Comparison of ENCODE assay signal across 1 cellular context in the genomic region with DNA sequence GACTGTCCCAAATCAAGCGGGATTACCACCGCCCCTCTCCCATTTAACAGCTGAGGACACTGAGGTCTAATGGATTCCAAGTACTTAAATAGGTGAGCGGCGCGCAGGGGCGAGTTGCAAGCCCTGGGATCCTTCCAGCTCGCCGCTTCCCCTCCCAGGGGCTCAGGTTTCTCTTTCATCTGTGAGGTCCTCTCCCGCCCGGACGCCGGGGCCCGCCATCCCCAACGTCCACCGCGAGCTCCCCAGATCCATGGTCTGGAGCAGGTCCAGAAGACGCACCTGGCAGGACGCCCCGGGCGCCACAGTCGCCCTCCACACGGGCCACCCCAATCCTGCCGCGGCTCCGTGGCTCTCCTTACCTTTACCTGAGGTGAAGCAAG.
TF ChIP-seq lines count a peak whose summit lies in the region.

No MANE protein-coding gene starts in this region.

TF ChIP-seq in HepG2, 621 proteins besides CTCF, POLR2A, EP300 and RAD21 (continued from another document and continues in another):
- TF ChIP-seq, protein P1, sequence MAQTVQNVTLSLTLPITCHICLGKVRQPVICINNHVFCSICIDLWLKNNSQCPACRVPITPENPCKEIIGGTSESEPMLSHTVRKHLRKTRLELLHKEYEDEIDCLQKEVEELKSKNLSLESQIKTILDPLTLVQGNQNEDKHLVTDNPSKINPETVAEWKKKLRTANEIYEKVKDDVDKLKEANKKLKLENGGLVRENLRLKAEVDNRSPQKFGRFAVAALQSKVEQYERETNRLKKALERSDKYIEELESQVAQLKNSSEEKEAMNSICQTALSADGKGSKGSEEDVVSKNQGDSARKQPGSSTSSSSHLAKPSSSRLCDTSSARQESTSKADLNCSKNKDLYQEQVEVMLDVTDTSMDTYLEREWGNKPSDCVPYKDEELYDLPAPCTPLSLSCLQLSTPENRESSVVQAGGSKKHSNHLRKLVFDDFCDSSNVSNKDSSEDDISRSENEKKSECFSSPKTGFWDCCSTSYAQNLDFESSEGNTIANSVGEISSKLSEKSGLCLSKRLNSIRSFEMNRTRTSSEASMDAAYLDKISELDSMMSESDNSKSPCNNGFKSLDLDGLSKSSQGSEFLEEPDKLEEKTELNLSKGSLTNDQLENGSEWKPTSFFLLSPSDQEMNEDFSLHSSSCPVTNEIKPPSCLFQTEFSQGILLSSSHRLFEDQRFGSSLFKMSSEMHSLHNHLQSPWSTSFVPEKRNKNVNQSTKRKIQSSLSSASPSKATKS (CRISPR knock-in tag; IDR thresholded peaks at IDR 0.05): no peak
- TF ChIP-seq ETS1 (CRISPR knock-in tag; IDR thresholded peaks at IDR 0.05) (no peak), HHEX (CRISPR knock-in tag; IDR thresholded peaks at IDR 0.05) (no peak), PHF21A (CRISPR knock-in tag; IDR thresholded peaks at IDR 0.05) (no peak), ATF7-NPFF (CRISPR knock-in tag; IDR thresholded peaks at IDR 0.05; ENCODE audit: low read depth) (peak; percentile 57; the same call in 1 of the 2 replicates), JUNB (CRISPR knock-in tag; IDR thresholded peaks at IDR 0.05; ENCODE audit: borderline replicate concordance) (no peak), TGIF2 (CRISPR knock-in tag; IDR thresholded peaks at IDR 0.05) (no peak), THYN1 (CRISPR knock-in tag; IDR thresholded peaks at IDR 0.05; ENCODE audit: borderline replicate concordance, low read depth) (no peak), ETV5 (CRISPR knock-in tag; IDR thresholded peaks at IDR 0.05; ENCODE audit: borderline replicate concordance) (no peak), ZNF652 (CRISPR knock-in tag; IDR thresholded peaks at IDR 0.05; ENCODE audit: borderline replicate concordance, low read depth) (no peak), ZSCAN31 (CRISPR knock-in tag; IDR thresholded peaks at IDR 0.05; ENCODE audit: low read depth) (peak; percentile 89; the same call in 1 of the 2 replicates), ZNF234 (CRISPR knock-in tag; conservative IDR thresholded peaks at IDR 0.05) (no peak), XBP1 (CRISPR knock-in tag; IDR thresholded peaks at IDR 0.05) (no peak), ZBTB46 (CRISPR knock-in tag; IDR thresholded peaks at IDR 0.05; ENCODE audit: borderline replicate concordance) (no peak), ATF3 (CRISPR knock-in tag; IDR thresholded peaks at IDR 0.05) (no peak), EEA1 (CRISPR knock-in tag; IDR thresholded peaks at IDR 0.05; ENCODE audit: borderline replicate concordance) (peak; percentile 33; the same call in 1 of the 2 replicates), KDM4B (CRISPR knock-in tag; IDR thresholded peaks at IDR 0.05) (no peak), ZNF574 (CRISPR knock-in tag; IDR thresholded peaks at IDR 0.05) (no peak), TFAP4 (IDR thresholded peaks at IDR 0.05; ENCODE audit: borderline replicate concordance, low read depth) (no peak), NCOA2 (CRISPR knock-in tag; IDR thresholded peaks at IDR 0.05) (no peak), ZNF33A (CRISPR knock-in tag; IDR thresholded peaks at IDR 0.05; ENCODE audit: borderline replicate concordance) (0 out of 2 replicates have a peak, but pooled peaks have one; percentile 5), FOXO1 (CRISPR knock-in tag; IDR thresholded peaks at IDR 0.05) (no peak), NR2F2 (IDR thresholded peaks at IDR 0.05; ENCODE audit: borderline replicate concordance, low read depth) (no peak), ZBTB43 (CRISPR knock-in tag; conservative IDR thresholded peaks at IDR 0.05) (no peak), E2F1 (CRISPR knock-in tag; IDR thresholded peaks at IDR 0.05) (no peak)
- TF ChIP-seq, protein P2, sequence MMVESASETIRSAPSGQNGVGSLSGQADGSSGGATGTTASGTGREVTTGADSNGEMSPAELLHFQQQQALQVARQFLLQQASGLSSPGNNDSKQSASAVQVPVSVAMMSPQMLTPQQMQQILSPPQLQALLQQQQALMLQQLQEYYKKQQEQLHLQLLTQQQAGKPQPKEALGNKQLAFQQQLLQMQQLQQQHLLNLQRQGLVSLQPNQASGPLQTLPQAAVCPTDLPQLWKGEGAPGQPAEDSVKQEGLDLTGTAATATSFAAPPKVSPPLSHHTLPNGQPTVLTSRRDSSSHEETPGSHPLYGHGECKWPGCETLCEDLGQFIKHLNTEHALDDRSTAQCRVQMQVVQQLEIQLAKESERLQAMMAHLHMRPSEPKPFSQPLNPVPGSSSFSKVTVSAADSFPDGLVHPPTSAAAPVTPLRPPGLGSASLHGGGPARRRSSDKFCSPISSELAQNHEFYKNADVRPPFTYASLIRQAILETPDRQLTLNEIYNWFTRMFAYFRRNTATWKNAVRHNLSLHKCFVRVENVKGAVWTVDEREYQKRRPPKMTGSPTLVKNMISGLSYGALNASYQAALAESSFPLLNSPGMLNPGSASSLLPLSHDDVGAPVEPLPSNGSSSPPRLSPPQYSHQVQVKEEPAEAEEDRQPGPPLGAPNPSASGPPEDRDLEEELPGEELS (CRISPR knock-in tag; IDR thresholded peaks at IDR 0.05): no peak
- TF ChIP-seq, protein P3, sequence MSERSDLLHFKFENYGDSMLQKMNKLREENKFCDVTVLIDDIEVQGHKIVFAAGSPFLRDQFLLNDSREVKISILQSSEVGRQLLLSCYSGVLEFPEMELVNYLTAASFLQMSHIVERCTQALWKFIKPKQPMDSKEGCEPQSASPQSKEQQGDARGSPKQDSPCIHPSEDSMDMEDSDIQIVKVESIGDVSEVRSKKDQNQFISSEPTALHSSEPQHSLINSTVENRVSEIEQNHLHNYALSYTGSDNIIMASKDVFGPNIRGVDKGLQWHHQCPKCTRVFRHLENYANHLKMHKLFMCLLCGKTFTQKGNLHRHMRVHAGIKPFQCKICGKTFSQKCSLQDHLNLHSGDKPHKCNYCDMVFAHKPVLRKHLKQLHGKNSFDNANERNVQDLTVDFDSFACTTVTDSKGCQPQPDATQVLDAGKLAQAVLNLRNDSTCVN (CRISPR knock-in tag; IDR thresholded peaks at IDR 0.05; ENCODE audit: borderline replicate concordance): no peak
- TF ChIP-seq, protein P4, sequence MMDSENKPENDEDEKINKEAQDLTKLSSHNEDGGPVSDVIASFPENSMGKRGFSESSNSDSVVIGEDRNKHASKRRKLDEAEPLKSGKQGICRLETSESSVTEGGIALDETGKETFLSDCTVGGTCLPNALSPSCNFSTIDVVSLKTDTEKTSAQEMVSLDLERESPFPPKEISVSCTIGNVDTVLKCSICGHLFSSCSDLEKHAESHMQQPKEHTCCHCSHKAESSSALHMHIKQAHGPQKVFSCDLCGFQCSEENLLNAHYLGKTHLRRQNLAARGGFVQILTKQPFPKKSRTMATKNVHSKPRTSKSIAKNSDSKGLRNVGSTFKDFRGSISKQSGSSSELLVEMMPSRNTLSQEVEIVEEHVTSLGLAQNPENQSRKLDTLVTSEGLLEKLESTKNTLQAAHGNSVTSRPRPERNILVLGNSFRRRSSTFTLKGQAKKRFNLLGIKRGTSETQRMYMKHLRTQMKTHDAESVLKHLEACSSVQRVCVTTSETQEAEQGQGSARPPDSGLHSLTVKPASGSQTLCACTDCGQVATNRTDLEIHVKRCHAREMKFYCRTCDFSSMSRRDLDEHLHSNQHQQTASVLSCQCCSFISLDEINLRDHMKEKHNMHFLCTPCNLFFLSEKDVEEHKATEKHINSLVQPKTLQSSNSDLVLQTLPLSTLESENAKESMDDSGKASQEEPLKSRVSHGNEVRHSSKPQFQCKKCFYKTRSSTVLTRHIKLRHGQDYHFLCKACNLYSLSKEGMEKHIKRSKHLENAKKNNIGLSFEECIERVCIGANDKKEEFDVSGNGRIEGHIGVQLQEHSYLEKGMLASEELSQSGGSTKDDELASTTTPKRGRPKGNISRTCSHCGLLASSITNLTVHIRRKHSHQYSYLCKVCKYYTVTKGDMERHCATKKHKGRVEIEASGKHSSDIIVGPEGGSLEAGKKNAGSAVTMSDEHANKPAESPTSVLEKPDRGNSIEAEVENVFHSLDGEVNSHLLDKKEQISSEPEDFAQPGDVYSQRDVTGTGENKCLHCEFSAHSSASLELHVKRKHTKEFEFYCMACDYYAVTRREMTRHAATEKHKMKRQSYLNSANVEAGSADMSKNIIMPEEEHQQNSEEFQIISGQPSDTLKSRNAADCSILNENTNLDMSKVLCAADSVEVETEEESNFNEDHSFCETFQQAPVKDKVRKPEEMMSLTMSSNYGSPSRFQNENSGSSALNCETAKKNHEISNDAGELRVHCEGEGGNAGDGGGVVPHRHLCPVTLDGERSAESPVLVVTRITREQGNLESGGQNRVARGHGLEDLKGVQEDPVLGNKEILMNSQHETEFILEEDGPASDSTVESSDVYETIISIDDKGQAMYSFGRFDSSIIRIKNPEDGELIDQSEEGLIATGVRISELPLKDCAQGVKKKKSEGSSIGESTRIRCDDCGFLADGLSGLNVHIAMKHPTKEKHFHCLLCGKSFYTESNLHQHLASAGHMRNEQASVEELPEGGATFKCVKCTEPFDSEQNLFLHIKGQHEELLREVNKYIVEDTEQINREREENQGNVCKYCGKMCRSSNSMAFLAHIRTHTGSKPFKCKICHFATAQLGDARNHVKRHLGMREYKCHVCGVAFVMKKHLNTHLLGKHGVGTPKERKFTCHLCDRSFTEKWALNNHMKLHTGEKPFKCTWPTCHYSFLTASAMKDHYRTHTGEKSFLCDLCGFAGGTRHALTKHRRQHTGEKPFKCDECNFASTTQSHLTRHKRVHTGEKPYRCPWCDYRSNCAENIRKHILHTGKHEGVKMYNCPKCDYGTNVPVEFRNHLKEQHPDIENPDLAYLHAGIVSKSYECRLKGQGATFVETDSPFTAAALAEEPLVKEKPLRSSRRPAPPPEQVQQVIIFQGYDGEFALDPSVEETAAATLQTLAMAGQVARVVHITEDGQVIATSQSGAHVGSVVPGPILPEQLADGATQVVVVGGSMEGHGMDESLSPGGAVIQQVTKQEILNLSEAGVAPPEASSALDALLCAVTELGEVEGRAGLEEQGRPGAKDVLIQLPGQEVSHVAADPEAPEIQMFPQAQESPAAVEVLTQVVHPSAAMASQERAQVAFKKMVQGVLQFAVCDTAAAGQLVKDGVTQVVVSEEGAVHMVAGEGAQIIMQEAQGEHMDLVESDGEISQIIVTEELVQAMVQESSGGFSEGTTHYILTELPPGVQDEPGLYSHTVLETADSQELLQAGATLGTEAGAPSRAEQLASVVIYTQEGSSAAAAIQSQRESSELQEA (CRISPR knock-in tag; IDR thresholded peaks at IDR 0.05; ENCODE audit: not compliant biosample characterization): no peak
